In the genomic region with DNA sequence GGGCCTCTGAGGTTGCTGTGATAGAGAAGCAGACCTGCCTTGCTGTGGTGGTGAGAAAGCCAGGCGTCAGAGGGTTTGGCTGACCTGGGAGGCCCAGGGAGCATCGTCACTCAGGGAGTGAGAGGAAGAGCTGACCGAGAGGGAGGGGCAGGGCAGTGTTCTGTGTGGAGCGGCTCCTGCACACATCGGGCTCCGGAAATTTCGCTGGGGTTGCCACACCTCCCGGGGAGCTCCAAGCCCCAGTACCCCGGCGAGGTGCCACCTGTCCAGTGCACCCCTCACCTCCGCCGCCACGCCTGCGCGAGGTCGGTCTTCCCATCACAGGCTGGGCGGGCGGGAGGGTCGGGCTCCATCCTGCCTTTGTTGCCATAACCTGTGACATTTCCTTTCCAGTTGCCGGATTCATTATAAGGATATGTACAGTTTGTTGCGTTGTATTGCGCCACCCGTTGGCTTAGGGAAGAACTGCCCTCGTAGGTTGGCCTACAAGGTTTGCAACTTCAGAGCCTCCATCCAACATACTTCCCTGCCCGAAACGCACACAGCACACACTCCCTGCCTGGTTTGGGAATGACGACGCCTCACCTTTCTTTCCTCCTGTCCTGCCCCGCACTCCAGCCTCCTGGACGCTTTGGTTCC, we compare ENCODE assay signal across 13 cellular contexts.
A peak's percentile ranks its signal among the peaks of the same experiment; 100 is the strongest.
DNase-seq lines count a peak whose midpoint lies in the region; ATAC-seq and TF ChIP-seq lines count a peak whose summit lies in the region.
"Had no signal": no experiment of that assay in that cellular context is flagged by ENCODE, and none has a peak within 500 bp of the region (broad histone marks: within the 10 kb centered on the region; RNA-seq: fewer than 3 reads in every experiment).

No MANE protein-coding gene starts in this region.

- H3K9ac ChIP-seq in SK-N-MC (ENCODE audit: insufficient read length), result no peak overlapping the region

- no peaks in the 10 kb centered on the region for H3K36me3 Mint-ChIP-seq in immature natural killer cell

- H3K9me3 Mint-ChIP-seq in immature natural killer cell, result no peaks in the 10 kb centered on the region
- H3K9me3 Mint-ChIP-seq: effector memory CD8-positive, alpha-beta T cell; stimulated activated naive CD8-positive, alpha-beta T cell treated with anti-CD3 and anti-CD28 coated beads, Interleukin-15, Interleukin-2, amounts not matched to agents 100 ng/mL and 50 ng/mL, for 24 hours had no signal

- peaks cover 2 to 4% (median 4%) of the 10 kb centered on the region in 3 donors for H3K27me3 Mint-ChIP-seq in immature natural killer cell (ENCODE audit: low read depth in 3 of 3)
- H3K27me3 Mint-ChIP-seq: stimulated activated naive CD8-positive, alpha-beta T cell treated with anti-CD3 and anti-CD28 coated beads, Interleukin-15, Interleukin-2, amounts not matched to agents 100 ng/mL and 50 ng/mL, for 24 hours had no signal

- H3K9me3 ChIP-seq in SK-N-MC (ENCODE audit: low read depth, low read length), result no peaks in the 10 kb centered on the region

- H3K4me3 Mint-ChIP-seq in immature natural killer cell, result no peak overlapping the region
- H3K4me3 Mint-ChIP-seq: effector memory CD8-positive, alpha-beta T cell; stimulated activated naive CD8-positive, alpha-beta T cell treated with anti-CD3 and anti-CD28 coated beads, Interleukin-15, Interleukin-2, amounts not matched to agents 100 ng/mL and 50 ng/mL, for 24 hours had no signal

- no peak overlapping the region for H3K27ac ChIP-seq in SK-N-MC

- TF ChIP-seq CTCF in GM12872 (IDR thresholded peaks at IDR 0.05; ENCODE audit: insufficient read depth, low read depth, low read length), result peak; percentile 44; the same call in 2 of the 3 replicates

- no peaks in the 10 kb centered on the region for H3K36me3 ChIP-seq in SK-N-MC (ENCODE audit: insufficient read depth, low read length)

- no peaks in the 10 kb centered on the region for H3K4me1 Mint-ChIP-seq in immature natural killer cell

- peak; percentile 42 for DNase-seq in COLO829 (ENCODE audit: low spot score)
- DNase-seq in SK-N-MC (ENCODE audit: low read depth, low spot score), result peak; percentile 10
- DNase-seq in iPS-NIHi11 (ENCODE audit: low spot score), result peak; percentile 62
- DNase-seq in nucleus accumbens (lab: John Stamatoyannopoulos, UW), result no peak
- DNase-seq in immature natural killer cell, result no peak
- no peak for DNase-seq in stimulated activated naive CD4-positive, alpha-beta T cell (lab: John Stamatoyannopoulos, UW)
- DNase-seq: COR-L47; effector memory CD8-positive, alpha-beta T cell; NCI-H1417 treated with DMSO at 0.1 percent for 48 hours; stimulated activated CD4-positive, alpha-beta T cell treated with anti-CD3 and anti-CD28 coated beads, Interleukin-2, amount 100 ng/mL, for 48 hours had no signal

- no peak for ATAC-seq in GM19397 (IDR thresholded peaks at IDR 0.05; ENCODE audit: unreplicated experiment)
- ATAC-seq: effector memory CD8-positive, alpha-beta T cell had no signal

- H3K4me3 ChIP-seq in SK-N-MC, result no peak overlapping the region

- H3K27ac Mint-ChIP-seq in immature natural killer cell, result no peak overlapping the region
- H3K27ac Mint-ChIP-seq: effector memory CD8-positive, alpha-beta T cell; stimulated activated naive CD8-positive, alpha-beta T cell treated with anti-CD3 and anti-CD28 coated beads, Interleukin-15, Interleukin-2, amounts not matched to agents 100 ng/mL and 50 ng/mL, for 24 hours had no signal

Comparison
In these comparisons a context has a peak if more than half of its experiments do, and no peak if none do; other contexts are left out.
1. DNase-seq: peak in COLO829 (single experiment), SK-N-MC (single experiment) and iPS-NIHi11 (single experiment); none in nucleus accumbens (0 of 56), immature natural killer cell (0 of 3) and stimulated activated naive CD4-positive, alpha-beta T cell (0 of 6).